Comparison of ENCODE assay signal across 8 cellular contexts in the genomic region with DNA sequence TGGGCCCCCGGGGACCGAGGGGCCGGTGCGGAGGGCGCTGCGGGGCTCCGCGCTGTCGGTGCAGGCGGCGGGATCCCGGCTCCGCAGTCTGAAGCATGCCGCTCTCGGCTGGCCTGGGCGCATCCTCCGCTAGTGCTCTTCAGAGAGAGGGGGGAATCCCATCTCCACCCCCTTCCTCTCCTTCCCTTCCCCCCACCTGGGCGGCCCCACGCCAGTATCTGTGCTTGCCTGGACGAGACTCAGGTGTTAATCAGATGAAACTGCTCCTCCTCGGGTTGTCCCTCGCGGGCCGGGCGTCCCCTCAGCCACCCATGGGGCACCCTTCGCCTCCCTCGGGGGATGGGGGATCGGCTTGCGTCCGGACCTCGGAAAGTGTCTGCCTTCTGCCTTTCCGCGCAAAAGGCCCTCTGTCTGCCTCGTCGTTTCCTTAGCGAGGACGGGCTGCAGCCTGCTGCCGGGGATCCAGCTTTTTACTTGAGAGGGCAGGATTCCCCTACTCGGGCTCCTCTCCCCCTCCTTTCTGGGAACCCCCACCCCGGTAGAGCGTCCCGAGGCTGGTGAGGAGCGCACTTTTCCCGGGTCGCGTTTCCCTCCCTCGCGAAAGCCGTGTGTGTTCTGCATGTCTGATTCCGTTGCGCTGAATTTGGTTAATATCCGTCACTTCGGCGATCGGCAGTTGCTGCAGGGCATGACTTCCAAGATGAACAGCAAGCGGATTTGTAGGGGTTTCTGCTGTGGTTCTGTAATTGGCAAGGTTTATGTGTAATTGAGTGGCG. TPM values are rescaled to one million over a fixed set of nuclear protein-coding genes. Genes with fewer than 3 reads are reported as not detected.
DNase-seq lines count a peak whose midpoint lies in the region; ATAC-seq and TF ChIP-seq lines count a peak whose summit lies in the region.

No MANE protein-coding gene starts in this region.

- in situ Hi-C loops in transverse colon (cut with MboI; ENCODE audit: low pct_ligation_motif_present in 1 of 4, low pct_unique_long_range_greater_than_20kb in 1 of 4, low sequenced_read_pairs in 3 of 4) = no loop called here

- peak overlapping the region; percentile 78 to 92 (median 88) for H3K27ac ChIP-seq in Peyer's patch
- peak overlapping the region; percentile 75 to 95 (median 92) for H3K27ac ChIP-seq in gastroesophageal sphincter
- H3K27ac ChIP-seq in neuronal stem cell (replicated peaks; ENCODE audit: low read length) = peak overlapping the region; percentile 98
- H3K27ac ChIP-seq in transverse colon = peak overlapping the region; percentile 94 to 96 (median 94)

- intact Hi-C loops in activated naive CD4-positive, alpha-beta T cell treated with anti-CD3 and anti-CD28 coated beads for 36 hours (cut with micrococcal nuclease) = loop anchor here (1.0 to 10.0 kb wide), 11 partner anchors 14 to 1407 kb away; a partner anchor contains a TSS
- intact Hi-C loops in transverse colon (cut with DNase I; ENCODE audit: low total_unique reads) = no loop called here

- peak; percentile 26 to 63 (median 62) for DNase-seq in Peyer's patch
- peak; percentile 74 for DNase-seq in activated naive CD4-positive, alpha-beta T cell treated with anti-CD3 and anti-CD28 coated beads for 36 hours
- peak; percentile 33 for DNase-seq in neuronal stem cell (ENCODE audit: low spot score)
- peak; percentile 50 for DNase-seq in transverse colon
- DNase-seq in NCI-H226 = no peak

- no peaks in the 10 kb centered on the region for H3K27me3 ChIP-seq in Peyer's patch
- H3K27me3 ChIP-seq in gastroesophageal sphincter = no peaks in the 10 kb centered on the region
- H3K27me3 ChIP-seq in neuronal stem cell (ENCODE audit: control insufficient read depth in 3 of 3, insufficient read depth in 3 of 3, low read depth in 1 of 3, low read length in 3 of 3) = no peaks in the 10 kb centered on the region
- H3K27me3 ChIP-seq in transverse colon = no peaks in the 10 kb centered on the region

- H2BK15ac ChIP-seq in neuronal stem cell (ENCODE audit: low read length) = peak overlapping the region; percentile 71

- no peak overlapping the region for H2BK120ac ChIP-seq in neuronal stem cell (ENCODE audit: low read depth, low read length)

- peak overlapping the region; percentile 96 for H2BK5ac ChIP-seq in neuronal stem cell (ENCODE audit: low read length)

- WGBS in gastroesophageal sphincter (ENCODE audit: low coverage in 1 of 2), 2 donors = 0% methylated on average over 3 to 7 of the region's 57 CpGs
- WGBS in neuronal stem cell (ENCODE audit: extremely low coverage in 2 of 2, insufficient read length in 2 of 2, insufficient replicate concordance in 1 of 2), 2 donors = no CpG with 5 or more reads among the region's 57 CpGs
- 0% methylated on average over 6 to 42 of the region's 57 CpGs for WGBS in transverse colon (ENCODE audit: low coverage in 1 of 2), 2 donors

- H3K79me1 ChIP-seq in neuronal stem cell (ENCODE audit: low read depth, low read length) = peaks cover 7% of the 10 kb centered on the region

- peak overlapping the region; percentile 94 for H3K4me2 ChIP-seq in neuronal stem cell (ENCODE audit: insufficient read depth, low read length, poor library complexity, severe bottlenecking)

- peak overlapping the region; percentile 98 for H3K18ac ChIP-seq in neuronal stem cell (ENCODE audit: low read length)

- H3K9me3 Mint-ChIP-seq in activated naive CD4-positive, alpha-beta T cell treated with anti-CD3 and anti-CD28 coated beads for 36 hours = no peaks in the 10 kb centered on the region

- peaks cover 28% of the 10 kb centered on the region for H3K4me1 Mint-ChIP-seq in activated naive CD4-positive, alpha-beta T cell treated with anti-CD3 and anti-CD28 coated beads for 36 hours (ENCODE audit: low read depth)

- CTCF ChIA-PET in activated naive CD4-positive, alpha-beta T cell treated with anti-CD3 and anti-CD28 coated beads for 36 hours (lab: Charles Lee) = interaction anchor here (1.1 kb wide), 1 partner anchor 118 kb away, joined by 3 read pairs; no protein-coding TSS in a partner anchor

- peaks cover 0 to 7% (median 0%) of the 10 kb centered on the region in 4 donors for H3K4me1 ChIP-seq in Peyer's patch
- peaks cover 0 to 27% (median 6%) of the 10 kb centered on the region in 3 donors for H3K4me1 ChIP-seq in gastroesophageal sphincter
- H3K4me1 ChIP-seq in neuronal stem cell (ENCODE audit: control insufficient read depth in 2 of 2, insufficient read depth in 1 of 2, low read depth in 1 of 2, low read length in 2 of 2) = peaks cover 3 to 6% of the 10 kb centered on the region in 2 donors
- peaks cover 0 to 27% (median 8%) of the 10 kb centered on the region in 4 donors for H3K4me1 ChIP-seq in transverse colon

- H3K4ac ChIP-seq in neuronal stem cell (ENCODE audit: low read length) = no peak overlapping the region

- H3K4me3 ChIP-seq in Peyer's patch = peak overlapping the region; percentile 73 to 88 (median 80)
- H3K4me3 ChIP-seq in gastroesophageal sphincter = peak overlapping the region; percentile 60 to 93
- peak overlapping the region; percentile 85 to 100 for H3K4me3 ChIP-seq in neuronal stem cell (ENCODE audit: low read length in 2 of 2)
- H3K4me3 ChIP-seq in transverse colon = peak overlapping the region; percentile 78 to 96 (median 88)

- TF ChIP-seq POLR2A in GM15510 (IDR thresholded peaks at IDR 0.05; ENCODE audit: borderline replicate concordance, extremely low read depth, insufficient read length) (peak; percentile 47), Peyer's patch (IDR thresholded peaks at IDR 0.05) (no peak), gastroesophageal sphincter (IDR thresholded peaks at IDR 0.05) (no peak), transverse colon (IDR thresholded peaks at IDR 0.05) (no peak)

- H2AK5ac ChIP-seq in neuronal stem cell (ENCODE audit: low read depth, low read length) = no peak overlapping the region

- no peak for TF ChIP-seq CTCF in Peyer's patch (IDR thresholded peaks at IDR 0.05)
- no peak for TF ChIP-seq CTCF in gastroesophageal sphincter (IDR thresholded peaks at IDR 0.05)
- TF ChIP-seq CTCF in transverse colon (IDR thresholded peaks at IDR 0.05) = no peak

- H3K9ac ChIP-seq in neuronal stem cell (ENCODE audit: low read depth, low read length, poor library complexity) = peak overlapping the region; percentile 91

- H3K9me3 ChIP-seq in Peyer's patch (no peaks in the 10 kb centered on the region), gastroesophageal sphincter (no peaks in the 10 kb centered on the region), neuronal stem cell (replicated peaks in 1 of 2; ENCODE audit: control insufficient read depth in 2 of 2, insufficient read depth in 1 of 2, low read depth in 1 of 2, low read length in 2 of 2) (no peaks in the 10 kb centered on the region), transverse colon (no peaks in the 10 kb centered on the region)

- peak overlapping the region; percentile 86 for H3K4me3 Mint-ChIP-seq in activated naive CD4-positive, alpha-beta T cell treated with anti-CD3 and anti-CD28 coated beads for 36 hours

- H4K91ac ChIP-seq in neuronal stem cell (ENCODE audit: low read depth, low read length, poor library complexity) = no peak overlapping the region

- no peak overlapping the region for H4K8ac ChIP-seq in neuronal stem cell (ENCODE audit: low read depth, low read length)

- peak overlapping the region; percentile 97 for H3K23ac ChIP-seq in neuronal stem cell (ENCODE audit: low read depth, low read length, poor library complexity)

- H2AFZ ChIP-seq in neuronal stem cell (ENCODE audit: low read length) = peak overlapping the region; percentile 93

- H3K27ac Mint-ChIP-seq in activated naive CD4-positive, alpha-beta T cell treated with anti-CD3 and anti-CD28 coated beads for 36 hours = no peak overlapping the region

- H2BK12ac ChIP-seq in neuronal stem cell (ENCODE audit: low read length) = no peak overlapping the region

- TF ChIP-seq EP300 in gastroesophageal sphincter (IDR thresholded peaks at IDR 0.05) = no peak
- TF ChIP-seq EP300 in transverse colon (IDR thresholded peaks at IDR 0.05; ENCODE audit: low read depth) = no peak

- peaks cover 3% of the 10 kb centered on the region for H3K36me3 Mint-ChIP-seq in activated naive CD4-positive, alpha-beta T cell treated with anti-CD3 and anti-CD28 coated beads for 36 hours (ENCODE audit: low read depth)

- peak overlapping the region; percentile 38 for H3K14ac ChIP-seq in neuronal stem cell (ENCODE audit: low read length)

- H3K36me3 ChIP-seq in Peyer's patch (no peaks in the 10 kb centered on the region), gastroesophageal sphincter (no peaks in the 10 kb centered on the region), neuronal stem cell (replicated peaks in 1 of 2; ENCODE audit: control insufficient read depth in 2 of 2, insufficient read depth in 2 of 2, low read length in 2 of 2) (no peaks in the 10 kb centered on the region), transverse colon (no peaks in the 10 kb centered on the region)

- ATAC-seq in HG02763 (IDR thresholded peaks at IDR 0.05; ENCODE audit: unreplicated experiment) = peak; percentile 28
- no peak for ATAC-seq in gastroesophageal sphincter

- H3K27me3 Mint-ChIP-seq in activated naive CD4-positive, alpha-beta T cell treated with anti-CD3 and anti-CD28 coated beads for 36 hours (ENCODE audit: low read depth) = peaks cover 7% of the 10 kb centered on the region

RNA-seq across cellular contexts. Expression of a gene that starts 1.1 kb away (rescaled TPM):
- 10 to 100 TPM; 10.7 to 47.0 (median 28.2) TPM for total RNA-seq in Peyer's patch
- total RNA-seq in activated naive CD4-positive, alpha-beta T cell treated with anti-CD3 and anti-CD28 coated beads for 36 hours = 10 to 100 TPM; 14.2 to 21.4 TPM
- 10 to 100 TPM; 13.1 to 16.5 (median 14.7) TPM for total RNA-seq in gastroesophageal sphincter
- polyA plus RNA-seq in neuronal stem cell (2013, experiment 1 of 2) = 21.1 TPM
- 20.2 TPM for polyA plus RNA-seq in neuronal stem cell (2013, experiment 2 of 2)
- 10 to 100 TPM in 3 of 4 donors, 1 to 10 TPM in 1; 8.6 to 59.7 (median 23.6) TPM for total RNA-seq in transverse colon

RNA-seq across cellular contexts. Expression of a gene that starts 22.9 kb away (rescaled TPM):
- total RNA-seq in Peyer's patch = not detected
- not detected for total RNA-seq in activated naive CD4-positive, alpha-beta T cell treated with anti-CD3 and anti-CD28 coated beads for 36 hours
- not detected for total RNA-seq in gastroesophageal sphincter
- not detected for polyA plus RNA-seq in neuronal stem cell (2013, experiment 1 of 2)
- polyA plus RNA-seq in neuronal stem cell (2013, experiment 2 of 2) = not detected
- total RNA-seq in transverse colon = not detected
